Comparison of ENCODE assay signal across 1 cellular context in the genomic region with DNA sequence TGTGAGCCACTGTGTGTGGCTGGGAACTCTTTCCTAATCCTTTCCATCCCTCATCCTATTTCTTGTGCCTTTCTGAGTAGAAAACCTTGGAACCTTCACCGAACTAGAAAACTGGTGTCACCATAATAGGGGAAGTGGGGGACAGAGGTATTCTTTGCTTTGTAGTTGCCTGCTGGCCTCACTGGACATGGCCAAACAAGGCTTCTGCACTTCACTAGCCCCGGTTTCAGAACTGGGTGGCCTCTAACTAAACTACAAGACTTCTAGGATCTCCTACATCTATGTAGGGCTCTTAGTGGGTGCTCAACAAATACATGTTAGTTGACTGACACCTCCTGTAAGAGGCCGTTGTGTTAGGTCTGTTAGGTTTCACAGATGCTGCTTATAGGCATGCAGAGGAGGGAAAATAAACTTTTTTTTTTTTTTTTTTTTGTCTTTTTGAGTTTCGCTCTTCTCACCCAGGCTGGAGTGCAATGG.
TF ChIP-seq lines count a peak whose summit lies in the region.

No MANE protein-coding gene starts in this region.

TF ChIP-seq in IMR-90, 13 proteins besides CTCF, POLR2A, EP300 and RAD21:
- TF ChIP-seq, protein P1, sequence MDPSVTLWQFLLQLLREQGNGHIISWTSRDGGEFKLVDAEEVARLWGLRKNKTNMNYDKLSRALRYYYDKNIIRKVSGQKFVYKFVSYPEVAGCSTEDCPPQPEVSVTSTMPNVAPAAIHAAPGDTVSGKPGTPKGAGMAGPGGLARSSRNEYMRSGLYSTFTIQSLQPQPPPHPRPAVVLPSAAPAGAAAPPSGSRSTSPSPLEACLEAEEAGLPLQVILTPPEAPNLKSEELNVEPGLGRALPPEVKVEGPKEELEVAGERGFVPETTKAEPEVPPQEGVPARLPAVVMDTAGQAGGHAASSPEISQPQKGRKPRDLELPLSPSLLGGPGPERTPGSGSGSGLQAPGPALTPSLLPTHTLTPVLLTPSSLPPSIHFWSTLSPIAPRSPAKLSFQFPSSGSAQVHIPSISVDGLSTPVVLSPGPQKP (IDR thresholded peaks at IDR 0.05; ENCODE audit: borderline replicate concordance, low read depth, low read length) = no peak
- TF ChIP-seq MAZ (IDR thresholded peaks at IDR 0.05; ENCODE audit: borderline replicate concordance, low read depth, low read length) (no peak), MXI1 (IDR thresholded peaks at IDR 0.05; ENCODE audit: borderline replicate concordance, low read depth, low read length) (no peak), RFX5 (IDR thresholded peaks at IDR 0.05; ENCODE audit: low read depth, low read length) (no peak), RCOR1 (IDR thresholded peaks at IDR 0.05; ENCODE audit: insufficient replicate concordance, low read length) (no peak), CEBPB (IDR thresholded peaks at IDR 0.05; ENCODE audit: low read depth, low read length) (no peak), MAFK (IDR thresholded peaks at IDR 0.05; ENCODE audit: low read depth, low read length) (no peak)
- TF ChIP-seq, protein P2, sequence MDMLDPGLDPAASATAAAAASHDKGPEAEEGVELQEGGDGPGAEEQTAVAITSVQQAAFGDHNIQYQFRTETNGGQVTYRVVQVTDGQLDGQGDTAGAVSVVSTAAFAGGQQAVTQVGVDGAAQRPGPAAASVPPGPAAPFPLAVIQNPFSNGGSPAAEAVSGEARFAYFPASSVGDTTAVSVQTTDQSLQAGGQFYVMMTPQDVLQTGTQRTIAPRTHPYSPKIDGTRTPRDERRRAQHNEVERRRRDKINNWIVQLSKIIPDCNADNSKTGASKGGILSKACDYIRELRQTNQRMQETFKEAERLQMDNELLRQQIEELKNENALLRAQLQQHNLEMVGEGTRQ (IDR thresholded peaks at IDR 0.05; ENCODE audit: low read depth, low read length) = no peak
